In the genomic region with DNA sequence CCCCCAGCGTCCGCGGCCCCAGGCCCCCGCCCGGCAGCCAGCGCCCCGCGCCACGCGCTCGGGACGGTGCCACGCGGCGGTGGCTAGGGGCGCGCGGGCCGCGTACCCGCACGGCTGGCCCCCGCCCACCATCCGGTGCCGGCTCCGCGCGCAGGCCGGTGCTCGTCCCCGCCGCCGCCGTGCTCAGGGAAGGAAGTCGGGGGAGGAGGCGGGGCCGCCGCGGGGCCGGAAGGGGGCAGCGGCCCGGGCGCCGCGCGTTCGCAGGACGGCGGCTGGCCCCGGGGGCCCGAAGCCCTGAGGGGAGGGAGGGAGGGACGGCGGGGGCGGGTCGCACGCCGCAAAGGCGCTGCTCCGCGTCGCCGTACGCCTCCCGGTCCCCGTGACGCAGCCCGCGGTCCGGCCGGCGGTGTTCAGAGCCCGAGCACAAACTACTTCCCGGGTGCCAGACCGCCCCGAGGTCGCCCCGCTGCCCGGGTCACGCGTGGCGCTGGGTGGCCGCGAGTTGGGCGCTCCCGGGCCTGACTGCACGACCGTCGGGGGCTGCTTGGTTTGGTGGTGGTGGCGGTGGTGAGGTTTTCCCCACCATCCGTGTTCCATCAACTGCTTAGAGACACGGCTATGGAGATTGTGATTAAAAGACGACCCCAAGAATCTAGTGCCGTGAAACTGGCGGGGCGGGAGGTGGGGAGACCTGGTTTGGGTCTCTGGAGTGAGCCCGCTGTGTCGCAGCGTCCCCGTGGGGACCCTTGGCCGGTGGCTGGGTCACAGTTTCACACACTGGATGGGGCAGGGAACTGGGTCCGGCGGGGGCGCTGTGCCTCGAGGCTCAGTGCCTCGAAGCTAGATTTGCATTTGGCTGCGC, we compare ENCODE assay signal across 2 cellular contexts.
TF ChIP-seq lines count a peak whose summit lies in the region.

TSS of gene DCTD (minus strand) at position 205 of the 862 bp plus-strand sequence. CDS start 1,818 bp downstream, outside the sequence.

TF ChIP-seq in HEK293, 187 proteins besides CTCF, POLR2A, EP300 and RAD21 (continued from another document):
- TF ChIP-seq HIC1 (tag by site-specific recombination; IDR thresholded peaks at IDR 0.05), result 0 out of 2 replicates have a peak, but pooled peaks have one; percentile 33
- no peak for TF ChIP-seq KLF16 (tag by site-specific recombination; IDR thresholded peaks at IDR 0.05)
- TF ChIP-seq ZNF10 (tag by site-specific recombination; IDR thresholded peaks at IDR 0.05), result peak; percentile 90
- TF ChIP-seq PRDM4 (tag by site-specific recombination; IDR thresholded peaks at IDR 0.05), result no peak
- no peak for TF ChIP-seq OVOL3 (tag by site-specific recombination; IDR thresholded peaks at IDR 0.05)
- no peak for TF ChIP-seq ZNF76 (tag by site-specific recombination; IDR thresholded peaks at IDR 0.05; ENCODE audit: borderline replicate concordance, low read depth)
- TF ChIP-seq ZNF544 (tag by site-specific recombination; IDR thresholded peaks at IDR 0.05), result no peak
- peak; percentile 64 for TF ChIP-seq ZBTB26 (tag by site-specific recombination; optimal IDR thresholded peaks at IDR 0.05)
- TF ChIP-seq ZNF423 (tag by site-specific recombination; IDR thresholded peaks at IDR 0.05), result peak; percentile 44; the same call in 1 of the 2 replicates
- TF ChIP-seq ZBTB20 (tag by site-specific recombination; IDR thresholded peaks at IDR 0.05), result peak; percentile 58; the same call in 1 of the 2 replicates

TF ChIP-seq in WTC11, 78 proteins besides CTCF, POLR2A, EP300 and RAD21 (continued from another document and continues in another):
- TF ChIP-seq USF1 (CRISPR knock-in tag; IDR thresholded peaks at IDR 0.05) (peak; percentile 12; the same call in 1 of the 2 replicates), RELA (CRISPR knock-in tag; IDR thresholded peaks at IDR 0.05; ENCODE audit: borderline replicate concordance) (no peak), CREM (CRISPR knock-in tag; IDR thresholded peaks at IDR 0.05) (no peak), ZNF219 (CRISPR knock-in tag; IDR thresholded peaks at IDR 0.05; ENCODE audit: borderline replicate concordance) (no peak), ZBTB21 (CRISPR knock-in tag; IDR thresholded peaks at IDR 0.05; ENCODE audit: borderline replicate concordance) (0 out of 2 replicates have a peak, but pooled peaks have one; percentile 21), ZNF263 (CRISPR knock-in tag; IDR thresholded peaks at IDR 0.05; ENCODE audit: low read depth) (no peak), FOXK1 (CRISPR knock-in tag; IDR thresholded peaks at IDR 0.05) (no peak; the same call in 1 of the 2 replicates), PRDM15 (CRISPR knock-in tag; IDR thresholded peaks at IDR 0.05) (no peak), TP53 (CRISPR knock-in tag; IDR thresholded peaks at IDR 0.05) (no peak), RORB (CRISPR knock-in tag; IDR thresholded peaks at IDR 0.05) (no peak), SP1 (CRISPR knock-in tag; conservative IDR thresholded peaks at IDR 0.05) (peak; percentile 67), ZNF232 (CRISPR knock-in tag; IDR thresholded peaks at IDR 0.05) (no peak), PREB (CRISPR knock-in tag; IDR thresholded peaks at IDR 0.05; ENCODE audit: borderline replicate concordance) (no peak), ELF4 (CRISPR knock-in tag; IDR thresholded peaks at IDR 0.05; ENCODE audit: low read depth) (no peak), JUN (CRISPR knock-in tag; IDR thresholded peaks at IDR 0.05) (no peak), ETV6 (CRISPR knock-in tag; IDR thresholded peaks at IDR 0.05) (no peak), PRRX2 (CRISPR knock-in tag; IDR thresholded peaks at IDR 0.05) (no peak), ZNF423 (CRISPR knock-in tag; IDR thresholded peaks at IDR 0.05) (no peak), ZNF396 (CRISPR knock-in tag; IDR thresholded peaks at IDR 0.05; ENCODE audit: borderline replicate concordance) (no peak), MYBL2 (CRISPR knock-in tag; IDR thresholded peaks at IDR 0.05) (0 out of 2 replicates have a peak, but pooled peaks have one; percentile 45)
- TF ChIP-seq, protein P1, sequence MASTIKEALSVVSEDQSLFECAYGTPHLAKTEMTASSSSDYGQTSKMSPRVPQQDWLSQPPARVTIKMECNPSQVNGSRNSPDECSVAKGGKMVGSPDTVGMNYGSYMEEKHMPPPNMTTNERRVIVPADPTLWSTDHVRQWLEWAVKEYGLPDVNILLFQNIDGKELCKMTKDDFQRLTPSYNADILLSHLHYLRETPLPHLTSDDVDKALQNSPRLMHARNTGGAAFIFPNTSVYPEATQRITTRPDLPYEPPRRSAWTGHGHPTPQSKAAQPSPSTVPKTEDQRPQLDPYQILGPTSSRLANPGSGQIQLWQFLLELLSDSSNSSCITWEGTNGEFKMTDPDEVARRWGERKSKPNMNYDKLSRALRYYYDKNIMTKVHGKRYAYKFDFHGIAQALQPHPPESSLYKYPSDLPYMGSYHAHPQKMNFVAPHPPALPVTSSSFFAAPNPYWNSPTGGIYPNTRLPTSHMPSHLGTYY (CRISPR knock-in tag; IDR thresholded peaks at IDR 0.05), result no peak
- TF ChIP-seq, protein P2, sequence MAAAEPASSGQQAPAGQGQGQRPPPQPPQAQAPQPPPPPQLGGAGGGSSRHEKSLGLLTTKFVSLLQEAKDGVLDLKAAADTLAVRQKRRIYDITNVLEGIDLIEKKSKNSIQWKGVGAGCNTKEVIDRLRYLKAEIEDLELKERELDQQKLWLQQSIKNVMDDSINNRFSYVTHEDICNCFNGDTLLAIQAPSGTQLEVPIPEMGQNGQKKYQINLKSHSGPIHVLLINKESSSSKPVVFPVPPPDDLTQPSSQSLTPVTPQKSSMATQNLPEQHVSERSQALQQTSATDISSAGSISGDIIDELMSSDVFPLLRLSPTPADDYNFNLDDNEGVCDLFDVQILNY (CRISPR knock-in tag; IDR thresholded peaks at IDR 0.05), result peak; percentile 20; the same call in 1 of the 2 replicates
- TF ChIP-seq, protein P3, sequence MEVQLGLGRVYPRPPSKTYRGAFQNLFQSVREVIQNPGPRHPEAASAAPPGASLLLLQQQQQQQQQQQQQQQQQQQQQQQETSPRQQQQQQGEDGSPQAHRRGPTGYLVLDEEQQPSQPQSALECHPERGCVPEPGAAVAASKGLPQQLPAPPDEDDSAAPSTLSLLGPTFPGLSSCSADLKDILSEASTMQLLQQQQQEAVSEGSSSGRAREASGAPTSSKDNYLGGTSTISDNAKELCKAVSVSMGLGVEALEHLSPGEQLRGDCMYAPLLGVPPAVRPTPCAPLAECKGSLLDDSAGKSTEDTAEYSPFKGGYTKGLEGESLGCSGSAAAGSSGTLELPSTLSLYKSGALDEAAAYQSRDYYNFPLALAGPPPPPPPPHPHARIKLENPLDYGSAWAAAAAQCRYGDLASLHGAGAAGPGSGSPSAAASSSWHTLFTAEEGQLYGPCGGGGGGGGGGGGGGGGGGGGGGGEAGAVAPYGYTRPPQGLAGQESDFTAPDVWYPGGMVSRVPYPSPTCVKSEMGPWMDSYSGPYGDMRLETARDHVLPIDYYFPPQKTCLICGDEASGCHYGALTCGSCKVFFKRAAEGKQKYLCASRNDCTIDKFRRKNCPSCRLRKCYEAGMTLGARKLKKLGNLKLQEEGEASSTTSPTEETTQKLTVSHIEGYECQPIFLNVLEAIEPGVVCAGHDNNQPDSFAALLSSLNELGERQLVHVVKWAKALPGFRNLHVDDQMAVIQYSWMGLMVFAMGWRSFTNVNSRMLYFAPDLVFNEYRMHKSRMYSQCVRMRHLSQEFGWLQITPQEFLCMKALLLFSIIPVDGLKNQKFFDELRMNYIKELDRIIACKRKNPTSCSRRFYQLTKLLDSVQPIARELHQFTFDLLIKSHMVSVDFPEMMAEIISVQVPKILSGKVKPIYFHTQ (CRISPR knock-in tag; IDR thresholded peaks at IDR 0.05), result no peak
- TF ChIP-seq, protein P4, sequence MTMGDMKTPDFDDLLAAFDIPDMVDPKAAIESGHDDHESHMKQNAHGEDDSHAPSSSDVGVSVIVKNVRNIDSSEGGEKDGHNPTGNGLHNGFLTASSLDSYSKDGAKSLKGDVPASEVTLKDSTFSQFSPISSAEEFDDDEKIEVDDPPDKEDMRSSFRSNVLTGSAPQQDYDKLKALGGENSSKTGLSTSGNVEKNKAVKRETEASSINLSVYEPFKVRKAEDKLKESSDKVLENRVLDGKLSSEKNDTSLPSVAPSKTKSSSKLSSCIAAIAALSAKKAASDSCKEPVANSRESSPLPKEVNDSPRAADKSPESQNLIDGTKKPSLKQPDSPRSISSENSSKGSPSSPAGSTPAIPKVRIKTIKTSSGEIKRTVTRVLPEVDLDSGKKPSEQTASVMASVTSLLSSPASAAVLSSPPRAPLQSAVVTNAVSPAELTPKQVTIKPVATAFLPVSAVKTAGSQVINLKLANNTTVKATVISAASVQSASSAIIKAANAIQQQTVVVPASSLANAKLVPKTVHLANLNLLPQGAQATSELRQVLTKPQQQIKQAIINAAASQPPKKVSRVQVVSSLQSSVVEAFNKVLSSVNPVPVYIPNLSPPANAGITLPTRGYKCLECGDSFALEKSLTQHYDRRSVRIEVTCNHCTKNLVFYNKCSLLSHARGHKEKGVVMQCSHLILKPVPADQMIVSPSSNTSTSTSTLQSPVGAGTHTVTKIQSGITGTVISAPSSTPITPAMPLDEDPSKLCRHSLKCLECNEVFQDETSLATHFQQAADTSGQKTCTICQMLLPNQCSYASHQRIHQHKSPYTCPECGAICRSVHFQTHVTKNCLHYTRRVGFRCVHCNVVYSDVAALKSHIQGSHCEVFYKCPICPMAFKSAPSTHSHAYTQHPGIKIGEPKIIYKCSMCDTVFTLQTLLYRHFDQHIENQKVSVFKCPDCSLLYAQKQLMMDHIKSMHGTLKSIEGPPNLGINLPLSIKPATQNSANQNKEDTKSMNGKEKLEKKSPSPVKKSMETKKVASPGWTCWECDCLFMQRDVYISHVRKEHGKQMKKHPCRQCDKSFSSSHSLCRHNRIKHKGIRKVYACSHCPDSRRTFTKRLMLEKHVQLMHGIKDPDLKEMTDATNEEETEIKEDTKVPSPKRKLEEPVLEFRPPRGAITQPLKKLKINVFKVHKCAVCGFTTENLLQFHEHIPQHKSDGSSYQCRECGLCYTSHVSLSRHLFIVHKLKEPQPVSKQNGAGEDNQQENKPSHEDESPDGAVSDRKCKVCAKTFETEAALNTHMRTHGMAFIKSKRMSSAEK (CRISPR knock-in tag; IDR thresholded peaks at IDR 0.05; ENCODE audit: borderline replicate concordance), result no peak
- TF ChIP-seq, protein P5, sequence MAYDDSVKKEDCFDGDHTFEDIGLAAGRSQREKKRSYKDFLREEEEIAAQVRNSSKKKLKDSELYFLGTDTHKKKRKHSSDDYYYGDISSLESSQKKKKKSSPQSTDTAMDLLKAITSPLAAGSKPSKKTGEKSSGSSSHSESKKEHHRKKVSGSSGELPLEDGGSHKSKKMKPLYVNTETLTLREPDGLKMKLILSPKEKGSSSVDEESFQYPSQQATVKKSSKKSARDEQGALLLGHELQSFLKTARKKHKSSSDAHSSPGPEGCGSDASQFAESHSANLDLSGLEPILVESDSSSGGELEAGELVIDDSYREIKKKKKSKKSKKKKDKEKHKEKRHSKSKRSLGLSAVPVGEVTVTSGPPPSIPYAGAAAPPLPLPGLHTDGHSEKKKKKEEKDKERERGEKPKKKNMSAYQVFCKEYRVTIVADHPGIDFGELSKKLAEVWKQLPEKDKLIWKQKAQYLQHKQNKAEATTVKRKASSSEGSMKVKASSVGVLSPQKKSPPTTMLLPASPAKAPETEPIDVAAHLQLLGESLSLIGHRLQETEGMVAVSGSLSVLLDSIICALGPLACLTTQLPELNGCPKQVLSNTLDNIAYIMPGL (CRISPR knock-in tag; IDR thresholded peaks at IDR 0.05), result peak; percentile 83
- TF ChIP-seq, protein P6, sequence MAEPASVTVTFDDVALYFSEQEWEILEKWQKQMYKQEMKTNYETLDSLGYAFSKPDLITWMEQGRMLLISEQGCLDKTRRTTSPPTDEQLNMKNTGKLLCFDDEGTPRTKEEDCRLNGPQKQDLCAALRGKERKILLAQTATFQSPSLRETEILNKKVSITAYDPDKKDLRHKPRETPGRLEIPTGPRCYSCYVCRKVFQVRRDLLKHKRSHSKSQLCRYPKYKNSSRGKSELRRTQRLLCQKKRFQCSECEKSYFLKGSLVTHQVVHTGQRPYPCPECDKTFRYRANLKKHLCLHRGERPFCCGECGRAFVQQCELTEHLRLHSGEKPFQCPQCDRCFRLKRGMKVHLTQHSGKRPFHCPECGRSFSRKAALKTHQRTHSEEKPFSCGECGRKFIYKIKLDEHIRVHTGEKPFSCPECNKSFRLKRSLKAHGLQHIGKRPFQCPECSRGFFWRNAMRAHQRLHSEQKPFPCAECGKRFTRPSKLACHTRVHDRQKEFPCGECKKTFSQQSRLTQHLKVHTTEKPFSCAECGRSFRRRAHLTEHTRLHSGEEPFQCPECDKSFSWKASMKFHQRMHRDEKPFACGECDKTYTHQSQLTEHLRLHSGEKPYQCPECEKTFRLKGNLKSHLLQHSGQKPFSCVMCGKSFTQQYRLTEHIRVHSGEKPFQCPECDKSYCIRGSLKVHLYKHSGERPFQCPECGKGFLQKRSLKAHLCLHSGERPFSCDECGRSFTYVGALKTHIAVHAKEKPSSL (CRISPR knock-in tag; conservative IDR thresholded peaks at IDR 0.05), result no peak
